Comparison of ENCODE assay signal across 7 cellular contexts in the genomic region with DNA sequence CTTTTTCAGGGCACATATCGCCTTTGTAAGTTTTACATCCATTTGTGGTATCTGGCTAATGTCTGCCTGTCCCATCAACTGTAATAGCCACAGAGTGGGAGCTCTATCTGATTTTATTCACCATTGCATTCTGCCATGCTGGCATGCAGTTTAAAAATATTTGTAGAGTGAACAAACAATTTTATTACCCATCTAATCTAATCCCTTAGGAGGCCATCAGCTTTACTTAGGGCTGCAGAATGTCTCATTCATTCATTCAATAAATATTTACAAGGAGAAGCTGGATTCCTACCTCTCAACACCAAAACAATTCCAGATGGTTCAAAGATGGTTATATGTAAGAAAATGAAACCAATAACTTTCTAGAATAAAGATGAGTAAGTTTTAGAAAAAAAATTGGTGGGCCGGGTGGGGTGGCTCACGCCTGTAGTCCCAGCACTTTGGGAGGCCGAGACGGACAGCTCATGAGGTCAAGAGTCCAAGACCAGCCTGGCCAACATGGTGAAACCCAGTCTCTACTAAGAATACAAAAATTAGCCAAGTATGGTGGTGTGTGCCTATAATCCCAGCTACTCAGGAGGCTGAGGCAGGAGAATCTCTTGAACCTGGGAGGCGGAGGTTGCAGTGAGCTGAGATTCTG. TPM values are rescaled to one million over a fixed set of nuclear protein-coding genes. Genes with fewer than 3 reads are reported as not detected.
DNase-seq lines count a peak whose midpoint lies in the region; ATAC-seq and TF ChIP-seq lines count a peak whose summit lies in the region.
"Not testable (repeated sequence)": the region's sequence is repeated elsewhere in the genome, so short reads cannot be mapped to it uniquely, and the experiment has no call there.

No MANE protein-coding gene starts in this region.

- H3K27me3 ChIP-seq in AG04450 (ENCODE audit: control insufficient read depth, insufficient read depth, low read length); GM23248 (replicated peaks; ENCODE audit: insufficient read depth); PC-3 (ENCODE audit: low read length): not testable (repeated sequence)

- H3K36me3 ChIP-seq in GM23248 (ENCODE audit: low read depth); PC-3 (ENCODE audit: low read depth, low read length): not testable (repeated sequence)

- not testable (repeated sequence) for H3K9me3 ChIP-seq in AG04450 (ENCODE audit: control insufficient read depth, insufficient read depth, low read length); GM23248 (ENCODE audit: low read depth); PC-3 (ENCODE audit: low read length)

- not testable (repeated sequence) for TF ChIP-seq CTCF in AG04450 (IDR thresholded peaks at IDR 0.05; ENCODE audit: low read depth, low read length); PC-3 (conservative IDR thresholded peaks at IDR 0.05; ENCODE audit: low read depth, low read length); fibroblast of mammary gland (conservative IDR thresholded peaks at IDR 0.05; ENCODE audit: control insufficient read depth, insufficient read depth, low read depth, low read length)

- not testable (repeated sequence) for H3K79me2 ChIP-seq in GM23248 (ENCODE audit: insufficient read depth); PC-3 (ENCODE audit: low read length)

- not testable (repeated sequence) for H3K4me2 ChIP-seq in GM23248 (ENCODE audit: unreplicated experiment); PC-3 (ENCODE audit: low read length)

- WGBS in GM23248 (ENCODE audit: low coverage in 1 of 2, low lambda C conversion rate in 2 of 2, missing lambda C conversion rate in 2 of 2), 2 experiments = 41 to 44% methylated on average over 6 of the region's 6 CpGs

- H3K9ac ChIP-seq in GM23248; PC-3 (ENCODE audit: low read length): not testable (repeated sequence)

- peak; percentile 31; the same call in 1 of the 2 replicates for ATAC-seq in PC-3

- H3K9me2 ChIP-seq in GM23248 (ENCODE audit: insufficient read depth); PC-3 (replicated peaks; ENCODE audit: low read length): not testable (repeated sequence)

- not testable (repeated sequence) for H3K4me3 ChIP-seq in AG04450 (ENCODE audit: low read depth, low read length); GM23248; PC-3 (ENCODE audit: low read length); fibroblast of mammary gland (ENCODE audit: control insufficient read depth, low read depth, low read length)

- H2AFZ ChIP-seq in GM23248; PC-3 (ENCODE audit: low read length): not testable (repeated sequence)

- H3K4me1 ChIP-seq in GM23248 (ENCODE audit: insufficient read depth); PC-3 (ENCODE audit: insufficient read depth, low read length): not testable (repeated sequence)

- peak; percentile 38 for DNase-seq in AG04450 (ENCODE audit: low read depth, low spot score)
- peak; percentile 65 for DNase-seq in EH (ENCODE audit: low read depth)
- peak; percentile 34 for DNase-seq in GM23248
- DNase-seq in PC-3 = peak; percentile 6
- DNase-seq in T1000 (lab: John Stamatoyannopoulos, UW) = peak; percentile 53
- DNase-seq in fibroblast of mammary gland (ENCODE audit: low read depth) = peak; percentile 33
- DNase-seq in posterior vena cava (ENCODE audit: low spot score) = peak; percentile 59

- CTCF ChIA-PET in AG04450 (lab: Charles Lee) = interaction anchor here (1.3 to 1.5 kb wide), 2 partner anchors 168 to 199 kb away, joined by 3 read pairs; no protein-coding TSS in a partner anchor
- CTCF ChIA-PET in PC-3 (lab: Charles Lee) = not testable (repeated sequence)

- H3F3A ChIP-seq in GM23248 (ENCODE audit: insufficient read depth); PC-3 (ENCODE audit: low read length, unreplicated experiment): not testable (repeated sequence)

- intact Hi-C loops in PC-3 (cut with micrococcal nuclease); posterior vena cava (cut with DNase I): not testable (repeated sequence)

- POLR2A ChIA-PET in AG04450 (lab: Yijun Ruan, JAX) = interaction anchor here (1.5 to 2.0 kb wide), 3 partner anchors 11 to 105 kb away, joined by 5 to 13 read pairs (median 5); no protein-coding TSS in a partner anchor
- POLR2A ChIA-PET in PC-3 (lab: Charles Lee; ENCODE audit: unreplicated experiment) = not testable (repeated sequence)

- not testable (repeated sequence) for H4K20me1 ChIP-seq in GM23248 (ENCODE audit: insufficient read depth); PC-3 (ENCODE audit: low read length)

- in situ Hi-C loops in GM23248 (cut with MboI) = loop anchor here (25.0 kb wide), 1 partner anchor 198 kb away; no protein-coding TSS in a partner anchor

- peak overlapping the region; percentile 53 for H3K27ac ChIP-seq in AG04450 (ENCODE audit: low read depth, low read length)
- H3K27ac ChIP-seq in GM23248; PC-3 (ENCODE audit: low read length): not testable (repeated sequence)

- not testable (repeated sequence) for BruUV-seq in PC-3 (replicated peaks; lab: Mats Ljungman, UMichigan)

RNA-seq across cellular contexts. Expression of a gene that starts 20.7 kb away (rescaled TPM):
- polyA plus RNA-seq in AG04450 (2011; rRNA removed) = 28.2 and 34.9 TPM in 2 replicates
- 56.0 and 69.7 TPM in 2 replicates for polyA minus RNA-seq in AG04450 (2011; rRNA and poly(A)+ RNA removed)
- total RNA-seq in GM23248 (2014; rRNA removed; shearing (Covaris generic)) = 2.5 and 9.6 TPM in 2 replicates
- polyA plus RNA-seq in GM23248 (2016; fragmentation: Nextera tagmentation; extraction: Ambion mirVana) = 0.98 and 1.3 TPM in 2 replicates
- total RNA-seq in PC-3 (2014; rRNA removed) = 1.0 and 5.8 TPM in 2 replicates
- 10 to 100 TPM; 30.3 to 35.5 TPM for total RNA-seq in posterior vena cava

Comparison
In these comparisons a context has a peak if more than half of its experiments do, and no peak if none do; other contexts are left out.
1. DNase-seq: peak in every context shown above with its lines; median percentile 65 in EH; 59 in posterior vena cava; 53 in T1000; 38 in AG04450; 34 in GM23248; 33 in fibroblast of mammary gland; 6 in PC-3.